ENCODE assay signal across 8 cellular contexts in genomic region chr10:79331709-79332108, GRCh38. TPM values are rescaled to one million over a fixed set of nuclear protein-coding genes. Genes with fewer than 3 reads are reported as not detected.
A peak's percentile ranks its signal among the peaks of the same experiment; 100 is the strongest.
DNase-seq lines count a peak whose midpoint lies in the region; ATAC-seq and FAIRE-seq lines count a peak whose summit lies in the region.

No MANE protein-coding gene starts in this region.

- peak overlapping the region; percentile 56 for H3K4me2 ChIP-seq in BLaER1

- peak; percentile 53 for ATAC-seq in GM19467 (IDR thresholded peaks at IDR 0.05; ENCODE audit: unreplicated experiment)

- peaks cover 20% of the 10 kb centered on the region for H3K4me1 ChIP-seq in BLaER1

- FAIRE-seq in HTR-8/SVneo (lab: Jason Lieb, UNC): no peak

- no peaks in the 10 kb centered on the region for H4K20me1 ChIP-seq in BLaER1

- no peaks in the 10 kb centered on the region for H3K36me3 ChIP-seq in BLaER1

- H3K27ac ChIP-seq in BLaER1: no peak overlapping the region
- H3K27ac ChIP-seq in substantia nigra (ENCODE audit: low read depth, low read length, poor library complexity, severe bottlenecking): no peak overlapping the region

- H3K4me3 ChIP-seq in BLaER1: no peak overlapping the region

- no peak overlapping the region for H3K9ac ChIP-seq in BLaER1

- H3K9me3 ChIP-seq in BLaER1: peaks cover 8% of the 10 kb centered on the region

- DNase-seq in HTR-8/SVneo (ENCODE audit: insufficient read length, low spot score): peak; percentile 75
- DNase-seq in activated CD8-positive, alpha-beta memory T cell treated with anti-CD3 and anti-CD28 coated beads for 24 hours: peak; percentile 85
- peak; percentile 95 for DNase-seq in glomerular visceral epithelial cell (ENCODE audit: extremely low spot score)
- peak; percentile 60 for DNase-seq in stimulated activated CD8-positive, alpha-beta memory T cell treated with anti-CD3 and anti-CD28 coated beads, Interleukin-12 subunit alpha, Interleukin-12 subunit beta, amount 100 ng/mL, for 4 hours (ENCODE audit: low read depth)
- no peak for DNase-seq in substantia nigra (lab: John Stamatoyannopoulos, UW)
- no peak for DNase-seq in mesenteric fat pad (ENCODE audit: low spot score)

- H3K27me3 ChIP-seq in BLaER1: no peaks in the 10 kb centered on the region

RNA-seq across cellular contexts. Expression of gene PPIF, which starts 15.6 kb away (rescaled TPM):
- 181 TPM for total RNA-seq in mesenteric fat pad

Comparison
In these comparisons a context has a peak if more than half of its experiments do, and no peak if none do; other contexts are left out.
1. DNase-seq: peak in HTR-8/SVneo (single experiment), activated CD8-positive, alpha-beta memory T cell treated with anti-CD3 and anti-CD28 coated beads for 24 hours (single experiment), glomerular visceral epithelial cell (single experiment) and stimulated activated CD8-positive, alpha-beta memory T cell treated with anti-CD3 and anti-CD28 coated beads, Interleukin-12 subunit alpha, Interleukin-12 subunit beta, amount 100 ng/mL, for 4 hours (single experiment); none in substantia nigra (0 of 49) and mesenteric fat pad (single experiment).